In genomic region chr22:40414838-40415505, GRCh38 we compare ENCODE assay signal across 8 cellular contexts. TPM values are rescaled to one million over a fixed set of nuclear protein-coding genes. Genes with fewer than 3 reads are reported as not detected.
DNase-seq lines count a peak whose midpoint lies in the region; ATAC-seq lines count a peak whose summit lies in the region.

No MANE protein-coding gene starts in this region.

- no peaks in the 10 kb centered on the region for H3K27me3 Mint-ChIP-seq in activated T-helper 1 cell treated with anti-CD3 and anti-CD28 coated beads, Interleukin-12 subunit alpha, Interleukin-12 subunit beta, Interleukin-2, Interleukin-4 antibody, amounts not matched to agents 30 ng/mL and 10 ng/mL and 1 ng/mL, durations not matched to agents 14 hours and 24 hours and 36 hours (ENCODE audit: insufficient read depth)
- no peaks in the 10 kb centered on the region for H3K27me3 Mint-ChIP-seq in naive B cell

- no peak overlapping the region for H3K4me3 Mint-ChIP-seq in activated T-helper 1 cell treated with anti-CD3 and anti-CD28 coated beads, Interleukin-12 subunit alpha, Interleukin-12 subunit beta, Interleukin-2, Interleukin-4 antibody, amounts not matched to agents 30 ng/mL and 10 ng/mL and 1 ng/mL, durations not matched to agents 14 hours and 24 hours and 36 hours
- peak overlapping the region; percentile 78 to 94 (median 90) for H3K4me3 Mint-ChIP-seq in naive B cell

- ATAC-seq in GM21423 (IDR thresholded peaks at IDR 0.05; ENCODE audit: unreplicated experiment) (peak; percentile 26), naive B cell (ENCODE audit: low read depth in 2 of 2) (peak; percentile 34 to 38), HG03520 (IDR thresholded peaks at IDR 0.05; ENCODE audit: unreplicated experiment) (no peak), GM21737 (IDR thresholded peaks at IDR 0.05; ENCODE audit: unreplicated experiment) (no peak)

- H3K4me1 Mint-ChIP-seq in activated T-helper 1 cell treated with anti-CD3 and anti-CD28 coated beads, Interleukin-12 subunit alpha, Interleukin-12 subunit beta, Interleukin-2, Interleukin-4 antibody, amounts not matched to agents 30 ng/mL and 10 ng/mL and 1 ng/mL, durations not matched to agents 14 hours and 24 hours and 36 hours (ENCODE audit: low read depth) = peaks cover 18% of the 10 kb centered on the region
- peaks cover 56 to 83% (median 70%) of the 10 kb centered on the region in 3 donors for H3K4me1 Mint-ChIP-seq in naive B cell

- intact Hi-C loops in activated T-helper 1 cell treated with anti-CD3 and anti-CD28 coated beads, Interleukin-12 subunit alpha, Interleukin-12 subunit beta, Interleukin-2, Interleukin-4 antibody, amounts not matched to agents 30 ng/mL and 10 ng/mL and 1 ng/mL, durations not matched to agents 14 hours and 24 hours and 36 hours (cut with micrococcal nuclease) = no loop called here

- H3K9me3 Mint-ChIP-seq in activated T-helper 1 cell treated with anti-CD3 and anti-CD28 coated beads, Interleukin-12 subunit alpha, Interleukin-12 subunit beta, Interleukin-2, Interleukin-4 antibody, amounts not matched to agents 30 ng/mL and 10 ng/mL and 1 ng/mL, durations not matched to agents 14 hours and 24 hours and 36 hours = no peaks in the 10 kb centered on the region
- peaks cover 0 to 1% (median 0%) of the 10 kb centered on the region in 7 donors for H3K9me3 Mint-ChIP-seq in naive B cell

- H3K36me3 Mint-ChIP-seq in activated T-helper 1 cell treated with anti-CD3 and anti-CD28 coated beads, Interleukin-12 subunit alpha, Interleukin-12 subunit beta, Interleukin-2, Interleukin-4 antibody, amounts not matched to agents 30 ng/mL and 10 ng/mL and 1 ng/mL, durations not matched to agents 14 hours and 24 hours and 36 hours (ENCODE audit: low read depth) = peaks cover 20% of the 10 kb centered on the region
- peaks cover 0 to 5% of the 10 kb centered on the region in 2 donors for H3K36me3 Mint-ChIP-seq in naive B cell

- DNase-seq in activated T-helper 1 cell treated with anti-CD3 and anti-CD28 coated beads, Interleukin-12 subunit alpha, Interleukin-12 subunit beta, Interleukin-2, Interleukin-4 antibody, amounts not matched to agents 30 ng/mL and 10 ng/mL and 1 ng/mL, durations not matched to agents 14 hours and 24 hours and 36 hours (ENCODE audit: low spot score) = no peak
- DNase-seq in naive B cell (peak; percentile 56), HuH-7 (ENCODE audit: low spot score) (no peak), superior temporal gyrus (ENCODE audit: extremely low spot score) (no peak)

- H3K4me3 ChIP-seq in GM08714 (ENCODE audit: low read length) = peak overlapping the region; percentile 4; the same call in 1 of the 2 replicates

- peak overlapping the region; percentile 70 for H3K27ac Mint-ChIP-seq in activated T-helper 1 cell treated with anti-CD3 and anti-CD28 coated beads, Interleukin-12 subunit alpha, Interleukin-12 subunit beta, Interleukin-2, Interleukin-4 antibody, amounts not matched to agents 30 ng/mL and 10 ng/mL and 1 ng/mL, durations not matched to agents 14 hours and 24 hours and 36 hours
- peak overlapping the region; percentile 89 to 98 (median 98) for H3K27ac Mint-ChIP-seq in naive B cell

RNA-seq across cellular contexts. Expression of gene SGSM3, which starts 44.6 kb away (rescaled TPM):
- 46.2 and 53.2 TPM in 2 replicates for total RNA-seq in activated T-helper 1 cell treated with anti-CD3 and anti-CD28 coated beads, Interleukin-12 subunit alpha, Interleukin-12 subunit beta, Interleukin-2, Interleukin-4 antibody, amounts not matched to agents 30 ng/mL and 10 ng/mL and 1 ng/mL, durations not matched to agents 14 hours and 24 hours and 36 hours
- 10 to 100 TPM; 62.8 to 91.0 (median 75.8) TPM for polyA plus RNA-seq in naive B cell (ENCODE audit: low read depth in 6 of 6)

Comparison
In these comparisons a context has a peak if more than half of its experiments do, and no peak if none do; other contexts are left out.
1. ATAC-seq: peak in GM21423 (single experiment) and naive B cell (2 of 2); none in HG03520 (single experiment) and GM21737 (single experiment).